In genomic region chr6:15441215-15441868, GRCh38 we compare ENCODE assay signal across 8 cellular contexts.
DNase-seq lines count a peak whose midpoint lies in the region; ATAC-seq, FAIRE-seq and TF ChIP-seq lines count a peak whose summit lies in the region.

No MANE protein-coding gene starts in this region.

- H3K4me3 ChIP-seq in BJ (ENCODE audit: low read depth, low read length) (no peak overlapping the region), fibroblast of the aortic adventitia (ENCODE audit: low read depth, low read length) (no peak overlapping the region), neuronal stem cell (ENCODE audit: low read length in 2 of 2) (no peak overlapping the region)

- H3K27ac ChIP-seq in neuronal stem cell (replicated peaks; ENCODE audit: low read length): no peak overlapping the region

- no peak overlapping the region for H2BK15ac ChIP-seq in neuronal stem cell (ENCODE audit: low read length)

- CTCF ChIA-PET in BJ (lab: Yijun Ruan, JAX): interaction anchor here (0.5 to 3.1 kb wide), 15 partner anchors 9 to 762 kb away, joined by 3 to 11 read pairs (median 4); no protein-coding TSS in a partner anchor

- peaks cover 27 to 33% of the 10 kb centered on the region in 2 donors for H3K4me1 ChIP-seq in neuronal stem cell (ENCODE audit: control insufficient read depth in 2 of 2, insufficient read depth in 1 of 2, low read depth in 1 of 2, low read length in 2 of 2)

- H3K27me3 ChIP-seq in BJ (ENCODE audit: control insufficient read depth, insufficient read depth, low read length) (no peaks in the 10 kb centered on the region), neuronal stem cell (ENCODE audit: control insufficient read depth in 3 of 3, insufficient read depth in 3 of 3, low read depth in 1 of 3, low read length in 3 of 3) (no peaks in the 10 kb centered on the region)

- no peak overlapping the region for H3K4me2 ChIP-seq in neuronal stem cell (ENCODE audit: insufficient read depth, low read length, poor library complexity, severe bottlenecking)

- H2AK5ac ChIP-seq in neuronal stem cell (ENCODE audit: low read depth, low read length): no peak overlapping the region

- POLR2A ChIA-PET in BJ (lab: Charles Lee): no interaction called here

- no peak overlapping the region for H2BK5ac ChIP-seq in neuronal stem cell (ENCODE audit: low read length)

- H3K23ac ChIP-seq in neuronal stem cell (ENCODE audit: low read depth, low read length, poor library complexity): no peak overlapping the region

- H3K9ac ChIP-seq in neuronal stem cell (ENCODE audit: low read depth, low read length, poor library complexity): no peak overlapping the region

- DNase-seq in BJ (ENCODE audit: low read depth) (no peak), GM18507 (ENCODE audit: extremely low spot score, insufficient read length, low read depth) (no peak), NCI-H2227 (lab: John Stamatoyannopoulos, UW; ENCODE audit: unreplicated experiment) (peak; percentile 62), fibroblast of the aortic adventitia (ENCODE audit: low read depth) (peak; percentile 88), neuronal stem cell (ENCODE audit: low spot score) (peak; percentile 31)
- DNase-seq in activated CD4-positive, alpha-beta T cell treated with anti-CD3 and anti-CD28 coated beads, Interleukin-2, amount 50 U/mL, for 48 hours: peak; percentile 23 to 43

- FAIRE-seq in GM18507 (lab: Jason Lieb, UNC): peak; percentile 59

- no peaks in the 10 kb centered on the region for H3K9me3 ChIP-seq in neuronal stem cell (replicated peaks in 1 of 2; ENCODE audit: control insufficient read depth in 2 of 2, insufficient read depth in 1 of 2, low read depth in 1 of 2, low read length in 2 of 2)

- H3K36me3 ChIP-seq in BJ (ENCODE audit: control insufficient read depth, insufficient read depth, low read length) (no peaks in the 10 kb centered on the region), neuronal stem cell (replicated peaks in 1 of 2; ENCODE audit: control insufficient read depth in 2 of 2, insufficient read depth in 2 of 2, low read length in 2 of 2) (peaks cover 0 to 6% of the 10 kb centered on the region in 2 donors)

- H2BK12ac ChIP-seq in neuronal stem cell (ENCODE audit: low read length): no peak overlapping the region

- H4K91ac ChIP-seq in neuronal stem cell (ENCODE audit: low read depth, low read length, poor library complexity): no peak overlapping the region

- H3K14ac ChIP-seq in neuronal stem cell (ENCODE audit: low read length): no peak overlapping the region

- no peak overlapping the region for H2BK120ac ChIP-seq in neuronal stem cell (ENCODE audit: low read depth, low read length)

- ATAC-seq in HG02642 (IDR thresholded peaks at IDR 0.05; ENCODE audit: poor library complexity, unreplicated experiment): no peak
- ATAC-seq in GM19351 (IDR thresholded peaks at IDR 0.05; ENCODE audit: unreplicated experiment): no peak

- TF ChIP-seq CTCF in BJ (IDR thresholded peaks at IDR 0.05; ENCODE audit: insufficient read depth, low read depth, low read length): peak; percentile 91
- peak; percentile 87 for TF ChIP-seq CTCF in fibroblast of the aortic adventitia (IDR thresholded peaks at IDR 0.05; ENCODE audit: insufficient read depth, low read length)

- no CpG with 5 or more reads among the region's 7 CpGs for WGBS in neuronal stem cell (ENCODE audit: extremely low coverage in 2 of 2, insufficient read length in 2 of 2, insufficient replicate concordance in 1 of 2), 2 donors

- H2AFZ ChIP-seq in neuronal stem cell (ENCODE audit: low read length): no peak overlapping the region

- peaks cover 7% of the 10 kb centered on the region for H3K79me1 ChIP-seq in neuronal stem cell (ENCODE audit: low read depth, low read length)

- H4K8ac ChIP-seq in neuronal stem cell (ENCODE audit: low read depth, low read length): no peak overlapping the region

- no peak overlapping the region for H3K4ac ChIP-seq in neuronal stem cell (ENCODE audit: low read length)

- H3K18ac ChIP-seq in neuronal stem cell (ENCODE audit: low read length): no peak overlapping the region

Comparison
In these comparisons a context has a peak if more than half of its experiments do, and no peak if none do; other contexts are left out.
1. DNase-seq: peak in NCI-H2227 (single experiment), activated CD4-positive, alpha-beta T cell treated with anti-CD3 and anti-CD28 coated beads, Interleukin-2, amount 50 U/mL, for 48 hours (2 of 2), fibroblast of the aortic adventitia (single experiment) and neuronal stem cell (single experiment); none in BJ (single experiment) and GM18507 (single experiment).